Comparison of ENCODE assay signal across 18 cellular contexts in genomic region chr22:49938565-49939136, GRCh38. TPM values are rescaled to one million over a fixed set of nuclear protein-coding genes. Genes with fewer than 3 reads are reported as not detected.
DNase-seq lines count a peak whose midpoint lies in the region; ATAC-seq, FAIRE-seq and TF ChIP-seq lines count a peak whose summit lies in the region.
"Had no signal": no experiment of that assay in that cellular context is flagged by ENCODE, and none has a peak within 500 bp of the region (broad histone marks: within the 10 kb centered on the region; RNA-seq: fewer than 3 reads in every experiment).

No MANE protein-coding gene starts in this region.

- H3K27ac Mint-ChIP-seq in MCF 10A (ENCODE audit: low read depth, unreplicated experiment) (no peak overlapping the region), type B pancreatic cell (peak overlapping the region; percentile 46)
- peak overlapping the region in 2 of 8 donors; percentile 23 to 62 for H3K27ac Mint-ChIP-seq in CD8-positive, alpha-beta memory T cell

- no peaks in the 10 kb centered on the region for H3K27me3 Mint-ChIP-seq in MCF 10A (ENCODE audit: insufficient read depth, unreplicated experiment)
- no peaks in the 10 kb centered on the region for H3K27me3 Mint-ChIP-seq in type B pancreatic cell
- H3K27me3 Mint-ChIP-seq in CD8-positive, alpha-beta memory T cell = no peaks in the 10 kb centered on the region

- no peak for ATAC-seq in pancreas
- ATAC-seq: A549, left lobe of liver had no signal

- H3K4me3 ChIP-seq in breast epithelium (no peak overlapping the region), duodenal mucosa (ENCODE audit: low read depth in 1 of 2, low read length in 2 of 2) (no peak overlapping the region), pancreas (no peak overlapping the region)
- H3K4me3 ChIP-seq in CD8-positive, alpha-beta memory T cell (ENCODE audit: low read length) = no peak overlapping the region
- H3K4me3 ChIP-seq: A549, smooth muscle cell, transverse colon had no signal

- H3K9me3 Mint-ChIP-seq in MCF 10A (ENCODE audit: unreplicated experiment) (no peaks in the 10 kb centered on the region), type B pancreatic cell (no peaks in the 10 kb centered on the region)
- no peaks in the 10 kb centered on the region for H3K9me3 Mint-ChIP-seq in CD8-positive, alpha-beta memory T cell
- H3K9me3 Mint-ChIP-seq: activated T-helper 2 cell treated with anti-CD3 and anti-CD28 coated beads, Interferon-gamma antibody, Interleukin-2, Interleukin-4, amounts not matched to agents 10 μg/mL and 5 μg/mL and 100 μg/mL, durations not matched to agents 14 hours and 24 hours and 36 hours had no signal

- FAIRE-seq in pancreas (lab: Jason Lieb, UNC) = no peak
- FAIRE-seq: A549 had no signal

- H3K4me1 ChIP-seq in breast epithelium (peaks cover 14 to 28% of the 10 kb centered on the region in 2 donors), duodenal mucosa (ENCODE audit: control insufficient read depth in 1 of 2, insufficient read depth in 2 of 2, low read length in 2 of 2) (peaks cover 13 to 25% of the 10 kb centered on the region in 2 donors), pancreas (peaks cover 14 to 22% (median 18%) of the 10 kb centered on the region in 3 donors)
- H3K4me1 ChIP-seq in CD8-positive, alpha-beta memory T cell (ENCODE audit: insufficient read depth, low read length) = peaks cover 16% of the 10 kb centered on the region

- intact Hi-C loops in breast epithelium (cut with DNase I; ENCODE audit: low total_unique reads) = no loop called here
- intact Hi-C loops in MCF 10A (cut with micrococcal nuclease) = no loop called here
- intact Hi-C loops in pancreas (cut with DNase I) = no loop called here

- WGBS in pancreas, 2 donors = 84% methylated on average over 19 of the region's 19 CpGs

- peaks cover 4% of the 10 kb centered on the region for H3K4me1 Mint-ChIP-seq in MCF 10A (ENCODE audit: insufficient read depth, unreplicated experiment)
- peaks cover 4% of the 10 kb centered on the region for H3K4me1 Mint-ChIP-seq in type B pancreatic cell (ENCODE audit: unreplicated experiment)
- peaks cover 0 to 11% (median 4%) of the 10 kb centered on the region in 3 donors for H3K4me1 Mint-ChIP-seq in CD8-positive, alpha-beta memory T cell

- TF ChIP-seq POLR2A in breast epithelium (IDR thresholded peaks at IDR 0.05) = no peak

- H3K9me3 ChIP-seq in breast epithelium (no peaks in the 10 kb centered on the region), duodenal mucosa (ENCODE audit: control insufficient read depth in 1 of 2, low read length in 2 of 2) (no peaks in the 10 kb centered on the region), pancreas (no peaks in the 10 kb centered on the region)
- H3K9me3 ChIP-seq in CD8-positive, alpha-beta memory T cell (ENCODE audit: low read length) = no peaks in the 10 kb centered on the region
- H3K9me3 ChIP-seq: A549, transverse colon had no signal

- H3K4me3 Mint-ChIP-seq in MCF 10A (ENCODE audit: unreplicated experiment) (no peak overlapping the region), type B pancreatic cell (no peak overlapping the region)
- no peak overlapping the region for H3K4me3 Mint-ChIP-seq in CD8-positive, alpha-beta memory T cell

- POLR2A ChIA-PET in MCF 10A (lab: Yijun Ruan, JAX) = interaction anchor here (2.5 kb wide), 1 partner anchor 10 kb away, joined by 8 read pairs; no protein-coding TSS in a partner anchor
- POLR2A ChIA-PET in CD8-positive, alpha-beta memory T cell (lab: Charles Lee) = no interaction called here

- TF ChIP-seq CTCF in breast epithelium (IDR thresholded peaks at IDR 0.05) (no peak), MCF 10A (IDR thresholded peaks at IDR 0.05; ENCODE audit: unreplicated experiment) (no peak), pancreas (IDR thresholded peaks at IDR 0.05) (no peak), type B pancreatic cell (conservative IDR thresholded peaks at IDR 0.05) (no peak)

- no peaks in the 10 kb centered on the region for H3K27me3 ChIP-seq in breast epithelium
- H3K27me3 ChIP-seq in duodenal mucosa (ENCODE audit: control insufficient read depth in 1 of 2, insufficient read depth in 2 of 2, low read length in 2 of 2) = no peaks in the 10 kb centered on the region
- no peaks in the 10 kb centered on the region for H3K27me3 ChIP-seq in pancreas
- H3K27me3 ChIP-seq in CD8-positive, alpha-beta memory T cell (ENCODE audit: insufficient read depth, low read length, poor library complexity, severe bottlenecking) = no peaks in the 10 kb centered on the region
- H3K27me3 ChIP-seq: transverse colon had no signal

- H3K27ac ChIP-seq in breast epithelium (peak overlapping the region; percentile 94 to 99), duodenal mucosa (ENCODE audit: low read depth, low read length) (peak overlapping the region; percentile 51), pancreas (peak overlapping the region in 1 of 4 donors; percentile 95)
- H3K27ac ChIP-seq in CD8-positive, alpha-beta memory T cell (ENCODE audit: low read depth, low read length) = no peak overlapping the region
- H3K27ac ChIP-seq: A549, epithelial cell of prostate had no signal

- DNase-seq in breast epithelium (ENCODE audit: low spot score in 2 of 2) (no peak), MCF 10A (ENCODE audit: unreplicated experiment) (no peak), pancreas (peak; percentile 10 to 73 (median 45)), type B pancreatic cell (ENCODE audit: extremely low spot score, unreplicated experiment) (no peak), NCI-H2081 (lab: John Stamatoyannopoulos, UW) (no peak)
- DNase-seq in CD8-positive, alpha-beta memory T cell = no peak
- DNase-seq in activated effector memory CD4-positive, alpha-beta T cell treated with anti-CD3 and anti-CD28 coated beads, Interleukin-2, amount 50 U/mL, for 16 hours = no peak
- DNase-seq: activated CD4-positive, CD25-positive, alpha-beta regulatory T cell; Caco-2; NCI-H2029; NCI-H510A; transverse colon had no signal

- H3K9ac ChIP-seq in duodenal mucosa (ENCODE audit: low read depth in 1 of 2, low read length in 2 of 2) = no peak overlapping the region

- H3K36me3 Mint-ChIP-seq in MCF 10A (ENCODE audit: insufficient read depth, unreplicated experiment) (no peaks in the 10 kb centered on the region), type B pancreatic cell (no peaks in the 10 kb centered on the region)
- H3K36me3 Mint-ChIP-seq in CD8-positive, alpha-beta memory T cell = no peaks in the 10 kb centered on the region

- CTCF ChIA-PET in MCF 10A (lab: Yijun Ruan, JAX) = interaction anchor here (2.9 kb wide), 1 partner anchor 8 kb away, joined by 11 read pairs; no protein-coding TSS in a partner anchor
- CTCF ChIA-PET in CD8-positive, alpha-beta memory T cell (lab: Charles Lee) = no interaction called here

- BruUV-seq in MCF 10A (replicated peaks; lab: Mats Ljungman, UMichigan) = no TSS peak

- H3K36me3 ChIP-seq in breast epithelium (no peaks in the 10 kb centered on the region), duodenal mucosa (ENCODE audit: control insufficient read depth in 1 of 2, insufficient read depth in 2 of 2, low read length in 2 of 2) (no peaks in the 10 kb centered on the region), pancreas (no peaks in the 10 kb centered on the region)
- H3K36me3 ChIP-seq in CD8-positive, alpha-beta memory T cell (ENCODE audit: insufficient read depth, low read length) = no peaks in the 10 kb centered on the region
- H3K36me3 ChIP-seq: transverse colon had no signal

RNA-seq across cellular contexts. Expression of gene CRELD2, which starts 20.2 kb away (rescaled TPM):
- total RNA-seq in breast epithelium = 10 to 100 TPM; 20.6 to 59.3 (median 39.5) TPM
- total RNA-seq in MCF 10A (2022) = 70.7 and 107 TPM in 2 replicates
- total RNA-seq in pancreas = 10 to 100 TPM; 37.2 to 61.9 (median 54.1) TPM
- 10 to 100 TPM; 51.1 to 56.4 TPM for polyA plus RNA-seq in pancreas
- 45.2 and 55.8 TPM in 2 replicates for total RNA-seq in type B pancreatic cell (ENCODE audit: low replicate concordance)
- total RNA-seq in CD8-positive, alpha-beta memory T cell = 10 to 100 TPM; 49.4 to 50.7 TPM
- 53.2 TPM for polyA plus RNA-seq in CD8-positive, alpha-beta memory T cell

RNA-seq across cellular contexts. Expression of gene ALG12, which starts 20.4 kb away (rescaled TPM):
- total RNA-seq in breast epithelium (10 to 100 TPM; 16.6 to 22.4 (median 19.7) TPM), MCF 10A (2022) (16.6 and 18.2 TPM in 2 replicates), pancreas (10 to 100 TPM in 4 of 6 donors, 1 to 10 TPM in 2; 7.4 to 13.1 (median 12.1) TPM), type B pancreatic cell (ENCODE audit: low replicate concordance) (30.0 and 37.6 TPM in 2 replicates)
- polyA plus RNA-seq in pancreas = 1 to 10 TPM; 7.1 to 8.6 TPM
- 10 to 100 TPM; 21.0 TPM for total RNA-seq in CD8-positive, alpha-beta memory T cell
- 21.8 TPM for polyA plus RNA-seq in CD8-positive, alpha-beta memory T cell

RNA-seq across cellular contexts. Expression of gene PIM3, which starts 21.9 kb away (rescaled TPM):
- total RNA-seq in breast epithelium (10 to 100 TPM; 63.0 to 92.1 (median 87.1) TPM), MCF 10A (2022) (56.3 and 73.5 TPM in 2 replicates), pancreas (10 to 100 TPM; 25.8 to 90.1 (median 33.1) TPM), type B pancreatic cell (ENCODE audit: low replicate concordance) (36.7 and 58.6 TPM in 2 replicates)
- 10 to 100 TPM; 55.3 to 82.7 TPM for polyA plus RNA-seq in pancreas
- total RNA-seq in CD8-positive, alpha-beta memory T cell = 100 to 1,000 TPM; 202 to 227 TPM
- 39.3 TPM for polyA plus RNA-seq in CD8-positive, alpha-beta memory T cell

Comparison
In these comparisons a context has a peak if more than half of its experiments do, and no peak if none do; other contexts are left out.
1. DNase-seq: peak in pancreas (6 of 6); none in breast epithelium (0 of 2), MCF 10A (single experiment), type B pancreatic cell (single experiment), CD8-positive, alpha-beta memory T cell (0 of 5), NCI-H2081 (0 of 2) and activated effector memory CD4-positive, alpha-beta T cell treated with anti-CD3 and anti-CD28 coated beads, Interleukin-2, amount 50 U/mL, for 16 hours (single experiment).